ENCODE assay signal across 15 cellular contexts in genomic region chr4:7189475-7190277, GRCh38. TPM values are rescaled to one million over a fixed set of nuclear protein-coding genes. Genes with fewer than 3 reads are reported as not detected.
DNase-seq lines count a peak whose midpoint lies in the region; ATAC-seq and TF ChIP-seq lines count a peak whose summit lies in the region.
"Had no signal": no experiment of that assay in that cellular context is flagged by ENCODE, and none has a peak within 500 bp of the region (broad histone marks: within the 10 kb centered on the region; RNA-seq: fewer than 3 reads in every experiment).

No MANE protein-coding gene starts in this region.

- H3K4me3 ChIP-seq in Panc1 (ENCODE audit: low read depth in 2 of 2, low read length in 2 of 2) (no peak overlapping the region), liver (ENCODE audit: low read depth in 1 of 3, low read length in 3 of 3) (no peak overlapping the region)
- H3K4me3 ChIP-seq: ascending aorta had no signal

- TF ChIP-seq CTCF in 22Rv1 (IDR thresholded peaks at IDR 0.05), result peak; percentile 40
- TF ChIP-seq CTCF in Panc1 (IDR thresholded peaks at IDR 0.05), result peak; percentile 25; the same call in 1 of the 2 replicates
- peak; percentile 2 for TF ChIP-seq CTCF in liver (IDR thresholded peaks at IDR 0.05; ENCODE audit: low read depth, low read length, missing input control)

- no peak for ATAC-seq in Panc1
- ATAC-seq in HG02759 (IDR thresholded peaks at IDR 0.05; ENCODE audit: unreplicated experiment), result no peak
- no peak for ATAC-seq in HG03139 (IDR thresholded peaks at IDR 0.05; ENCODE audit: unreplicated experiment)
- ATAC-seq: activated T-cell treated with anti-CD3 and anti-CD28 coated beads, Interleukin-2, amount 50 U/mL, for 72 hours; stimulated activated naive B cell treated with anti-CD40 and anti-IgM and Interleukin-4, amounts not matched to agents 10 μg/mL and 1 μg/mL and 100 μg/mL, for 72 hours had no signal

- peak; percentile 53 for DNase-seq in DMS53 treated with DMSO at 0.1 percent for 48 hours (lab: John Stamatoyannopoulos, UW; ENCODE audit: unreplicated experiment)
- no peak for DNase-seq in Panc1 (ENCODE audit: low read depth, low spot score)
- DNase-seq in COLO829 (ENCODE audit: low spot score), result no peak
- no peak for DNase-seq in NCI-H226
- DNase-seq: activated T-cell treated with anti-CD3 and anti-CD28 coated beads, Interleukin-2, amount 50 U/mL, for 72 hours; effector CD4-positive, alpha-beta T cell; KG1; NCI-H2029; stimulated activated CD4-positive, alpha-beta T cell treated with anti-CD3 and anti-CD28 coated beads, Interleukin-2, amount 100 ng/mL, for 48 hours; stimulated activated naive B cell treated with anti-CD40 and anti-IgM and Interleukin-4, amounts not matched to agents 10 μg/mL and 1 μg/mL and 100 μg/mL, for 72 hours had no signal

- in situ Hi-C loops in Panc1 (cut with HindIII; ENCODE audit: low pct_unique_long_range_greater_than_20kb, low sequenced_read_pairs), result no loop called here

- CTCF ChIA-PET in Panc1 (lab: Charles Lee), result no interaction called here

- no peak overlapping the region for H3K9ac ChIP-seq in liver (ENCODE audit: low read depth in 1 of 2, low read length in 2 of 2)

- peak; percentile 19 to 56 for TF ChIP-seq RAD21 in liver (IDR thresholded peaks at IDR 0.05)

- H3K27me3 ChIP-seq in Panc1 (ENCODE audit: control insufficient read depth, insufficient read depth, low read length), result no peaks in the 10 kb centered on the region; the same call in 1 of the 2 replicates
- H3K27me3 ChIP-seq in liver (ENCODE audit: control insufficient read depth in 4 of 4, insufficient read depth in 4 of 4, low read length in 3 of 4), result peaks cover 0 to 11% (median 1%) of the 10 kb centered on the region in 4 donors

- H3K36me3 ChIP-seq in Panc1 (ENCODE audit: control insufficient read depth, insufficient read depth, low read length) (no peaks in the 10 kb centered on the region), liver (ENCODE audit: control insufficient read depth in 4 of 4, insufficient read depth in 3 of 4, low read depth in 1 of 4, low read length in 3 of 4) (no peaks in the 10 kb centered on the region)
- H3K36me3 ChIP-seq: ascending aorta had no signal

- WGBS in liver, result 47% methylated on average over 11 of the region's 11 CpGs

- H3K27ac ChIP-seq in 22Rv1, result no peak overlapping the region
- H3K27ac ChIP-seq in Panc1 (ENCODE audit: low read length), result no peak overlapping the region
- H3K27ac ChIP-seq in liver (ENCODE audit: low read depth in 1 of 2, low read length in 2 of 2), result no peak overlapping the region
- H3K27ac ChIP-seq: ascending aorta had no signal

- H3K4me1 ChIP-seq in Panc1 (ENCODE audit: control insufficient read depth, insufficient read depth, low read length), result no peaks in the 10 kb centered on the region
- H3K4me1 ChIP-seq in liver (ENCODE audit: control insufficient read depth in 4 of 4, insufficient read depth in 4 of 4, low read length in 3 of 4), result peaks cover 6 to 21% (median 12%) of the 10 kb centered on the region in 4 donors

- no peaks in the 10 kb centered on the region for H3K9me3 ChIP-seq in Panc1 (ENCODE audit: control insufficient read depth, insufficient read depth, low read depth, low read length)
- H3K9me3 ChIP-seq in liver (ENCODE audit: control insufficient read depth in 4 of 4, low read length in 3 of 4), result no peaks in the 10 kb centered on the region
- H3K9me3 ChIP-seq: ascending aorta had no signal

- POLR2A ChIA-PET in Panc1 (lab: Charles Lee), result no interaction called here

- BruUV-seq in Panc1 (replicated peaks; lab: Mats Ljungman, UMichigan), result no TSS peak

- intact Hi-C loops in Panc1 (cut with micrococcal nuclease; ENCODE audit: unreplicated experiment), result loop anchor here (5.0 kb wide), 1 partner anchor 108 kb away; no protein-coding TSS in a partner anchor

TF ChIP-seq in liver, 16 proteins besides CTCF, POLR2A, EP300 and RAD21:
- TF ChIP-seq GABPA (IDR thresholded peaks at IDR 0.05 in 1 of 2, conservative IDR thresholded peaks at IDR 0.05 in 1 of 2) (no peak), HNF4A (conservative IDR thresholded peaks at IDR 0.05) (peak in 1 of 2 donors; percentile 22)

RNA-seq across cellular contexts. Expression of gene SORCS2, which starts 2.7 kb away (rescaled TPM):
- total RNA-seq in Panc1 (2021; ENCODE audit: unreplicated experiment) (0.15 TPM), liver (1 to 10 TPM; 1.3 to 1.4 TPM)
- polyA plus RNA-seq in Panc1 (2012; ENCODE audit: insufficient read length), result 0.58 TPM
- under 1 TPM; 0.10 to 0.50 TPM for polyA plus RNA-seq in liver
